Comparison of ENCODE assay signal across 8 cellular contexts in the genomic region with DNA sequence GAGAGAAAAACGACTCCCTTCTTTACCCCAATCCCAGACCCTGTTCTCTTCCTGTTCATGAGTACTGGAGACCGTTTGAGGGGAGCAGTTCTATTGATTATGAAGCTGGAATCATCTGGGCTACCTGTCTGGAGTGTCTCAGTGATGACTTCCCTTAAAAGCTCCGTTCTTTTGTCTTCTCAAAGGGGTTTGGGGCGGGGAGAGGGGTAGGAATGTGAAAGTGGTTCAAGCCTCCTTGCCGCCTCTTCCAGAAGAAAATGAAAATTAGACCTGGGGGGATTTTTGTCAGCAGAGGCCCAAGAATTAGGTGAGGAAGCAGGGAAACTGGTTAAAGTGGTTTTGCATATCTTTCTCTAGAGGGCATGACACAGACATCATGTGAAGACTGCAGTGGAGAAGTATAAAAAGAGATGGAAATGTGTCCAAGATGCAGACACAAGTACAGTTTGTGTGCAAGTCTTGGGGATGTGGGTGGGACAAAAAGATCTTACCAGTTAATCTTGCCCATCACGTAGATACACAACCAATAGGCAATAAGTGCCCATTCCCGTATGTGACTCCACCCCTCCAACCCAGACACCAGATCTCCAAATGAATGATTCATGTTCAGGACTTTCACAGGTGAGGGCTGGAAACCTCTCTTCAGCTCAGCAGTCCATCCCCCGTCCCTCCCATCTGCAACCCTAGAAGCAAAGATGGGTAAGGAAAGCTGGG. TPM values are rescaled to one million over a fixed set of nuclear protein-coding genes. Genes with fewer than 3 reads are reported as not detected.
DNase-seq lines count a peak whose midpoint lies in the region; ATAC-seq and TF ChIP-seq lines count a peak whose summit lies in the region.

No MANE protein-coding gene starts in this region.

- H3K9me2 ChIP-seq in GM23338 (ENCODE audit: insufficient read depth) = no peaks in the 10 kb centered on the region

- no peak for TF ChIP-seq EP300 in ovary (IDR thresholded peaks at IDR 0.05)

- H3K4me1 Mint-ChIP-seq in GM23338 = peaks cover 56% of the 10 kb centered on the region

- peak; percentile 11 for ATAC-seq in GM23338
- no peak for ATAC-seq in HG03439 (IDR thresholded peaks at IDR 0.05; ENCODE audit: unreplicated experiment)

- peaks cover 13% of the 10 kb centered on the region for H3K27me3 Mint-ChIP-seq in GM23338 (ENCODE audit: insufficient read depth, low read depth, poor library complexity)

- H3K4me2 ChIP-seq in GM23338 = peak overlapping the region; percentile 79

- no peaks in the 10 kb centered on the region for H3K9me3 Mint-ChIP-seq in GM23338

- no peak for TF ChIP-seq CTCF in GM23338 (conservative IDR thresholded peaks at IDR 0.05; ENCODE audit: low read depth in 2 of 2)
- no peak for TF ChIP-seq CTCF in esophagus squamous epithelium (IDR thresholded peaks at IDR 0.05)
- TF ChIP-seq CTCF in ovary (IDR thresholded peaks at IDR 0.05) = no peak

- H4K20me1 ChIP-seq in GM23338 (replicated peaks; ENCODE audit: insufficient read depth) = no peaks in the 10 kb centered on the region

- H3K27ac ChIP-seq in GM23338 (ENCODE audit: low read depth) = no peak overlapping the region
- peak overlapping the region; percentile 77 to 90 (median 83) for H3K27ac ChIP-seq in esophagus squamous epithelium
- peak overlapping the region; percentile 53 to 77 for H3K27ac ChIP-seq in ovary

- no peaks in the 10 kb centered on the region for H3K36me3 ChIP-seq in GM23338 (ENCODE audit: insufficient read depth)
- peaks cover 0 to 22% (median 0%) of the 10 kb centered on the region in 3 donors for H3K36me3 ChIP-seq in esophagus squamous epithelium
- H3K36me3 ChIP-seq in ovary = no peaks in the 10 kb centered on the region

- intact Hi-C loops in esophagus squamous epithelium (cut with DNase I) (no loop called here), ovary (cut with DNase I) (loop anchor here in 1 of 4 donors (5.0 kb wide), 1 partner anchor 40 kb away; the partner anchor contains the start of gene BOLA1)

- peaks cover 9% of the 10 kb centered on the region; the same call in 1 of the 2 replicates for H3F3A ChIP-seq in GM23338 (replicated peaks; ENCODE audit: low read depth)

- H3K79me2 ChIP-seq in GM23338 (replicated peaks; ENCODE audit: insufficient read depth) = no peaks in the 10 kb centered on the region

- peak overlapping the region; percentile 64 for H2AFZ ChIP-seq in GM23338

- peak overlapping the region; percentile 64 for H3K4me3 ChIP-seq in GM23338
- peak overlapping the region; percentile 35 to 74 (median 54) for H3K4me3 ChIP-seq in esophagus squamous epithelium
- H3K4me3 ChIP-seq in ovary = peak overlapping the region; percentile 54

- H3K4me1 ChIP-seq in GM23338 (ENCODE audit: insufficient read depth) (peaks cover 55% of the 10 kb centered on the region), esophagus squamous epithelium (peaks cover 4 to 74% (median 37%) of the 10 kb centered on the region in 3 donors), ovary (ENCODE audit: insufficient read depth) (peaks cover 16% of the 10 kb centered on the region)

- H3K4me3 Mint-ChIP-seq in GM23338 = peak overlapping the region; percentile 65

- peak overlapping the region; percentile 64 for H3K27ac Mint-ChIP-seq in GM23338

- H3K27me3 ChIP-seq in GM23338 (ENCODE audit: insufficient read depth) = no peaks in the 10 kb centered on the region
- no peaks in the 10 kb centered on the region for H3K27me3 ChIP-seq in esophagus squamous epithelium
- H3K27me3 ChIP-seq in ovary = no peaks in the 10 kb centered on the region

- H3K9me3 ChIP-seq in esophagus squamous epithelium (no peaks in the 10 kb centered on the region), ovary (no peaks in the 10 kb centered on the region)

- WGBS in esophagus squamous epithelium, 2 donors = 16 to 22% methylated on average over 8 of the region's 8 CpGs
- WGBS in ovary, 3 donors = 5 to 13% (median 9%) methylated on average over 8 of the region's 8 CpGs

- H3K36me3 Mint-ChIP-seq in GM23338 (ENCODE audit: low read depth) = no peaks in the 10 kb centered on the region

- peak in 3 of 4 donors; percentile 21 to 77 (median 59) for TF ChIP-seq POLR2A in esophagus squamous epithelium (IDR thresholded peaks at IDR 0.05)
- TF ChIP-seq POLR2A in ovary (IDR thresholded peaks at IDR 0.05) = no peak

- DNase-seq in A172 (ENCODE audit: low spot score) = peak; percentile 88
- DNase-seq in GM23338 (ENCODE audit: low spot score) = peak; percentile 54
- peak; percentile 55 for DNase-seq in SK-MEL-5 (ENCODE audit: low read depth, low spot score)
- DNase-seq in esophagus squamous epithelium (lab: John Stamatoyannopoulos, UW) = no peak
- DNase-seq in ovary = no peak
- no peak for DNase-seq in CD1c-positive myeloid dendritic cell (ENCODE audit: extremely low spot score)
- DNase-seq in activated CD8-positive, alpha-beta memory T cell treated with anti-CD3 and anti-CD28 coated beads for 24 hours = no peak

- in situ Hi-C loops in SK-MEL-5 (cut with HindIII; ENCODE audit: low pct_unique_long_range_greater_than_20kb, low sequenced_read_pairs) = no loop called here

TF ChIP-seq in GM23338, 12 proteins besides CTCF, POLR2A, EP300 and RAD21:
- TF ChIP-seq EZH2 (IDR thresholded peaks at IDR 0.05; ENCODE audit: low read depth, unreplicated experiment) (no peak), ZNF331 (CRISPR knock-in tag; IDR thresholded peaks at IDR 0.05; ENCODE audit: low read depth) (no peak), NANOG (IDR thresholded peaks at IDR 0.05; ENCODE audit: borderline replicate concordance) (no peak)

RNA-seq across cellular contexts. Expression of gene MTMR11, which starts 0.5 kb away (rescaled TPM):
- 7.2 and 9.0 TPM in 2 replicates for total RNA-seq in A172 (2014; rRNA removed; shearing (Covaris generic))
- 1.8 and 2.4 TPM in 2 replicates for total RNA-seq in GM23338 (2014; rRNA removed; shearing (Covaris generic))
- polyA plus RNA-seq in GM23338 (2016; fragmentation: Nextera tagmentation; extraction: Ambion mirVana) (2.1 and 3.6 TPM in 2 replicates), ovary (10 to 100 TPM; 19.1 to 33.0 TPM)
- total RNA-seq in SK-MEL-5 (2014; rRNA removed; shearing (Covaris generic)) = 1.6 TPM in 2 replicates
- 1.4 and 3.4 TPM in 2 replicates for polyA plus RNA-seq in SK-MEL-5 (2015; cell fraction: cytosol; rRNA removed)
- 28.3 and 37.9 TPM in 2 replicates for polyA plus RNA-seq in SK-MEL-5 (2015; cell fraction: nucleus; rRNA removed)
- total RNA-seq in esophagus squamous epithelium (10 to 100 TPM in 2 of 4 donors, 1 to 10 TPM in 2; 3.9 to 13.5 (median 10.6) TPM), ovary (10 to 100 TPM; 20.2 to 51.5 (median 34.6) TPM)

RNA-seq across cellular contexts. Expression of gene SF3B4, which starts 9.5 kb away (rescaled TPM):
- 26.9 and 37.0 TPM in 2 replicates for total RNA-seq in A172 (2014; rRNA removed; shearing (Covaris generic))
- total RNA-seq in GM23338 (2014; rRNA removed; shearing (Covaris generic)) = 48.7 and 49.2 TPM in 2 replicates
- polyA plus RNA-seq in GM23338 (2016; fragmentation: Nextera tagmentation; extraction: Ambion mirVana) (84.0 and 85.7 TPM in 2 replicates), ovary (10 to 100 TPM; 35.8 to 91.4 TPM)
- total RNA-seq in SK-MEL-5 (2014; rRNA removed; shearing (Covaris generic)) = 14.1 and 15.4 TPM in 2 replicates
- 110 and 124 TPM in 2 replicates for polyA plus RNA-seq in SK-MEL-5 (2015; cell fraction: cytosol; rRNA removed)
- 44.7 and 44.8 TPM in 2 replicates for polyA plus RNA-seq in SK-MEL-5 (2015; cell fraction: nucleus; rRNA removed)
- total RNA-seq in esophagus squamous epithelium (10 to 100 TPM in 3 of 4 donors, 1 to 10 TPM in 1; 7.6 to 16.9 (median 14.1) TPM), ovary (10 to 100 TPM in 5 of 7 donors, 1 to 10 TPM in 2; 9.2 to 70.2 (median 57.8) TPM)

RNA-seq across cellular contexts. Expression of gene SV2A, which starts 19.5 kb away (rescaled TPM):
- total RNA-seq in A172 (2014; rRNA removed; shearing (Covaris generic)) = 32.2 and 37.7 TPM in 2 replicates
- 41.7 and 42.5 TPM in 2 replicates for total RNA-seq in GM23338 (2014; rRNA removed; shearing (Covaris generic))
- 17.3 and 17.8 TPM in 2 replicates for polyA plus RNA-seq in GM23338 (2016; fragmentation: Nextera tagmentation; extraction: Ambion mirVana)
- total RNA-seq in SK-MEL-5 (2014; rRNA removed; shearing (Covaris generic)) = 19.4 and 22.3 TPM in 2 replicates
- polyA plus RNA-seq in SK-MEL-5 (2015; cell fraction: cytosol; rRNA removed) = 37.2 and 41.9 TPM in 2 replicates
- 29.0 and 30.7 TPM in 2 replicates for polyA plus RNA-seq in SK-MEL-5 (2015; cell fraction: nucleus; rRNA removed)
- 1 to 10 TPM in 2 of 4 donors, under 1 TPM in 2; 0.11 to 2.1 (median 1.1) TPM for total RNA-seq in esophagus squamous epithelium
- total RNA-seq in ovary = 1 to 10 TPM; 1.2 to 7.7 (median 3.2) TPM
- polyA plus RNA-seq in ovary = 1 to 10 TPM; 3.2 to 7.9 TPM

RNA-seq across cellular contexts. Expression of gene BOLA1, which starts 37.8 kb away (rescaled TPM):
- total RNA-seq in A172 (2014; rRNA removed; shearing (Covaris generic)) = 23.5 and 27.8 TPM in 2 replicates
- 13.4 and 18.4 TPM in 2 replicates for total RNA-seq in GM23338 (2014; rRNA removed; shearing (Covaris generic))
- polyA plus RNA-seq in GM23338 (2016; fragmentation: Nextera tagmentation; extraction: Ambion mirVana) = 23.1 and 26.2 TPM in 2 replicates
- total RNA-seq in SK-MEL-5 (2014; rRNA removed; shearing (Covaris generic)) = 18.5 and 21.1 TPM in 2 replicates
- 15.3 and 25.0 TPM in 2 replicates for polyA plus RNA-seq in SK-MEL-5 (2015; cell fraction: cytosol; rRNA removed)
- polyA plus RNA-seq in SK-MEL-5 (2015; cell fraction: nucleus; rRNA removed) = 35.6 and 37.1 TPM in 2 replicates
- 10 to 100 TPM; 11.0 to 31.7 (median 23.4) TPM for total RNA-seq in esophagus squamous epithelium
- total RNA-seq in ovary = 10 to 100 TPM; 11.6 to 36.5 (median 16.1) TPM
- polyA plus RNA-seq in ovary = 10 to 100 TPM; 13.6 to 30.1 TPM

Comparison
In these comparisons a context has a peak if more than half of its experiments do, and no peak if none do; other contexts are left out.
1. DNase-seq: peak in A172 (single experiment), GM23338 (single experiment) and SK-MEL-5 (single experiment); none in esophagus squamous epithelium (single experiment), ovary (0 of 5), CD1c-positive myeloid dendritic cell (single experiment) and activated CD8-positive, alpha-beta memory T cell treated with anti-CD3 and anti-CD28 coated beads for 24 hours (single experiment).
2. Peak in every context shown above with its lines, with median percentiles within 50 percentile points of each other: H3K4me3 ChIP-seq.